25 cellular contexts compared by ENCODE assay signal in the genomic region with DNA sequence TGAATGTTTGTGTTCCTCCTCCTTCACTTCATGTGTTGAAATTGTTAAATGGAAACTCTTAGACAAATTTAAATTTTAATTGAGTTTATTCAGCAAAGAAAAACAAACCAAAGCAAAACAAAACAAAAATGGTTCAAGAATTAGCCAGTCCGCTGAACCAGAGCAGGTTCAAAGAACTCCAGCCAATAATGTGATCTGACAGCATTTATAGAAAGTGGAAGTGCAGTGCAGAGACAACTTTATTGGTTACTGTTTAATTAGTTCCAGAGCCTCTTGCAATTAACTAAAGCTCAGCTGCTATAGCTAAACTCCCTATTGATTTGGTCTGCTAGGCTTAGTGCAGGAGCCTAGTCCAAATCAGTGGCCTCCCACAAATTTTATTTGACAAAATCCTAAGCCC.
"Had no signal": no experiment of that assay in that cellular context is flagged by ENCODE, and none has a peak within 500 bp of the region (broad histone marks: within the 10 kb centered on the region; RNA-seq: fewer than 3 reads in every experiment).

No MANE protein-coding gene starts in this region.

- H3K36me3 ChIP-seq: esophagus muscularis mucosa, gastroesophageal sphincter, heart left ventricle, thoracic aorta had no signal

- H3K4me1 ChIP-seq: esophagus muscularis mucosa, gastroesophageal sphincter, parathyroid adenoma had no signal

- FAIRE-seq: islet of Langerhans had no signal

- H3K27ac Mint-ChIP-seq: effector memory CD8-positive, alpha-beta T cell; memory B cell; natural killer cell; progenitor cell of endocrine pancreas; stimulated activated naive B cell treated with anti-CD40 and anti-IgM and Interleukin-4, amounts not matched to agents 10 μg/mL and 1 μg/mL and 100 μg/mL, for 72 hours; stimulated activated naive CD8-positive, alpha-beta T cell treated with anti-CD3 and anti-CD28 coated beads, Interleukin-15, Interleukin-2, amounts not matched to agents 100 ng/mL and 50 ng/mL, for 24 hours had no signal

- H3K4me3 ChIP-seq: esophagus muscularis mucosa, gastroesophageal sphincter, heart left ventricle, hepatocyte, lung, skin epidermis, thoracic aorta had no signal

- H3K4me3 Mint-ChIP-seq: effector memory CD8-positive, alpha-beta T cell; memory B cell; natural killer cell; neural crest cell; stimulated activated naive B cell treated with anti-CD40 and anti-IgM and Interleukin-4, amounts not matched to agents 10 μg/mL and 1 μg/mL and 100 μg/mL, for 72 hours; stimulated activated naive CD8-positive, alpha-beta T cell treated with anti-CD3 and anti-CD28 coated beads, Interleukin-15, Interleukin-2, amounts not matched to agents 100 ng/mL and 50 ng/mL, for 24 hours had no signal

- H3K27me3 ChIP-seq: esophagus muscularis mucosa, foreskin keratinocyte, gastroesophageal sphincter, heart left ventricle, hepatocyte had no signal

- ATAC-seq: effector memory CD8-positive, alpha-beta T cell; foreskin keratinocyte; gastroesophageal sphincter; heart left ventricle; left lobe of liver; natural killer cell; right cardiac atrium; stimulated activated naive B cell treated with anti-CD40 and anti-IgM and Interleukin-4, amounts not matched to agents 10 μg/mL and 1 μg/mL and 100 μg/mL, for 72 hours had no signal

- H3K27ac ChIP-seq: esophagus muscularis mucosa, gastroesophageal sphincter, heart left ventricle, hepatocyte, parathyroid adenoma, skin epidermis, thoracic aorta had no signal

- H3K9me3 Mint-ChIP-seq: effector memory CD8-positive, alpha-beta T cell; memory B cell; neural crest cell; stimulated activated naive B cell treated with anti-CD40 and anti-IgM and Interleukin-4, amounts not matched to agents 10 μg/mL and 1 μg/mL and 100 μg/mL, for 72 hours; stimulated activated naive CD8-positive, alpha-beta T cell treated with anti-CD3 and anti-CD28 coated beads, Interleukin-15, Interleukin-2, amounts not matched to agents 100 ng/mL and 50 ng/mL, for 24 hours had no signal

- H3K9ac ChIP-seq: parathyroid adenoma had no signal

- H3K79me2 ChIP-seq: hepatocyte had no signal

- H3K4me1 Mint-ChIP-seq: memory B cell; natural killer cell; neural crest cell; stimulated activated naive B cell treated with anti-CD40 and anti-IgM and Interleukin-4, amounts not matched to agents 10 μg/mL and 1 μg/mL and 100 μg/mL, for 72 hours had no signal

- DNase-seq: caudate nucleus; cerebellar nuclear complex; cortex of kidney; effector memory CD8-positive, alpha-beta T cell; foreskin keratinocyte; heart left ventricle; natural killer cell; right cardiac atrium; stimulated activated CD4-positive, alpha-beta T cell treated with anti-CD3 and anti-CD28 coated beads, Interleukin-15, amount 100 ng/mL, for 24 hours; stimulated activated CD4-positive, alpha-beta T cell treated with anti-CD3 and anti-CD28 coated beads, Interleukin-2, amount 100 ng/mL, for 48 hours; stimulated activated naive B cell treated with anti-CD40 and anti-IgM and Interleukin-4, amounts not matched to agents 10 μg/mL and 1 μg/mL and 100 μg/mL, for 72 hours; trophoblast cell had no signal

- H3K9me3 ChIP-seq: esophagus muscularis mucosa, gastroesophageal sphincter, heart left ventricle, thoracic aorta had no signal

- H3K4me2 ChIP-seq: hepatocyte had no signal

- H3K27me3 Mint-ChIP-seq: effector memory CD8-positive, alpha-beta T cell; memory B cell; progenitor cell of endocrine pancreas; stimulated activated naive B cell treated with anti-CD40 and anti-IgM and Interleukin-4, amounts not matched to agents 10 μg/mL and 1 μg/mL and 100 μg/mL, for 72 hours; stimulated activated naive CD8-positive, alpha-beta T cell treated with anti-CD3 and anti-CD28 coated beads, Interleukin-15, Interleukin-2, amounts not matched to agents 100 ng/mL and 50 ng/mL, for 24 hours had no signal

- H2AFZ ChIP-seq: hepatocyte, parathyroid adenoma had no signal

- H3K36me3 Mint-ChIP-seq: memory B cell; natural killer cell; stimulated activated naive B cell treated with anti-CD40 and anti-IgM and Interleukin-4, amounts not matched to agents 10 μg/mL and 1 μg/mL and 100 μg/mL, for 72 hours had no signal
